13 cellular contexts compared by ENCODE assay signal in the genomic region with DNA sequence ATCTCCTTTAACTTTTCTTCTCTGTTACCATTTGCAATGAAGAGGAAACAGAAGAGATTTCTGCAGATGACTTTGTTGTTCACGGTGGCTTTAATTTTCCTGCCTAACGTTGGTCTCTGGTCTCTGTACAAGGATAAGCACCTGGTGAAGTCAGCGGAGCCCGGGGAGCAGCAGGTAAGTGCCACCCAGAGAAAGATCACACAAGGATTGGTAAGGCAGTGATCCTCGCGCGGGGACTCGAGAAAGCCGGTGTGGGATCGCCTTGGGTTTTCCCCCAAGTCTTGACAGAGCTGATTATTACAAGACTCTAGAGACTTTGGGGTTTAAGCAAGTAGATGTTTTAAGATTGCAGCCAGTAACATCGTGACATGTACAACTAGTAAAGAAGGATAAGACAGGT. TPM values are rescaled to one million over a fixed set of nuclear protein-coding genes. Genes with fewer than 3 reads are reported as not detected.
A peak's percentile ranks its signal among the peaks of the same experiment; 100 is the strongest.
DNase-seq lines count a peak whose midpoint lies in the region; ATAC-seq and TF ChIP-seq lines count a peak whose summit lies in the region.
"Had no signal": no experiment of that assay in that cellular context is flagged by ENCODE, and none has a peak within 500 bp of the region (broad histone marks: within the 10 kb centered on the region; RNA-seq: fewer than 3 reads in every experiment).

No MANE protein-coding gene starts in this region.

- peak overlapping the region in 1 of 3 donors; percentile 78 for H3K27ac Mint-ChIP-seq in IgD-negative memory B cell
- H3K27ac Mint-ChIP-seq in naive B cell = peak overlapping the region in 1 of 6 donors; percentile 8

- H3K4me3 ChIP-seq in dorsolateral prefrontal cortex (peak overlapping the region in 52 of 59 donors; percentile 15 to 82 (median 64)), spleen (peak overlapping the region in 5 of 8 donors; percentile 4 to 74 (median 51))

- H3K27ac ChIP-seq in dorsolateral prefrontal cortex = no peak overlapping the region
- H3K27ac ChIP-seq in spleen = peak overlapping the region in 1 of 8 donors; percentile 80
- H3K27ac ChIP-seq: BLaER1 treated with 17β-estradiol and CSF1 and Interleukin-3, amounts not matched to agents 10 nM and 100 nM; HL-60 had no signal

- H3K27me3 ChIP-seq in dorsolateral prefrontal cortex (peaks cover 0 to 34% (median 7%) of the 10 kb centered on the region in 45 donors), spleen (replicated peaks in 1 of 7) (peaks cover 0 to 40% (median 17%) of the 10 kb centered on the region in 7 donors)

- peaks cover 8 to 22% (median 19%) of the 10 kb centered on the region in 3 donors for H3K4me1 Mint-ChIP-seq in IgD-negative memory B cell
- H3K4me1 Mint-ChIP-seq in naive B cell = peaks cover 15 to 27% (median 26%) of the 10 kb centered on the region in 3 donors

- intact Hi-C loops in dorsolateral prefrontal cortex (cut with DNase I) (no loop called here), spleen (cut with DNase I; ENCODE audit: low total_unique reads) (no loop called here)

- no peak for ATAC-seq in naive B cell (ENCODE audit: low read depth in 2 of 2)
- no peak for ATAC-seq in HG03442 (IDR thresholded peaks at IDR 0.05; ENCODE audit: unreplicated experiment)
- ATAC-seq in HG02870 (IDR thresholded peaks at IDR 0.05; ENCODE audit: unreplicated experiment) = no peak
- ATAC-seq: Panc1 had no signal

- DNase-seq in dorsolateral prefrontal cortex = no peak
- no peak for DNase-seq in naive B cell
- DNase-seq in spleen = no peak
- no peak for DNase-seq in stimulated activated CD4-positive, alpha-beta T cell treated with anti-CD3 and anti-CD28 coated beads, Interleukin-15, amount 100 ng/mL, for 24 hours
- DNase-seq: KBM-7, NCI-H446, SHP77 had no signal

- H3K9me3 Mint-ChIP-seq in IgD-negative memory B cell = peaks cover 0 to 2% (median 0%) of the 10 kb centered on the region in 3 donors
- peaks cover 0 to 1% (median 0%) of the 10 kb centered on the region in 7 donors for H3K9me3 Mint-ChIP-seq in naive B cell

- H3K27me3 Mint-ChIP-seq in IgD-negative memory B cell = peaks cover 22% of the 10 kb centered on the region
- H3K27me3 Mint-ChIP-seq in naive B cell = peaks cover 30 to 34% (median 31%) of the 10 kb centered on the region in 3 donors

- H3K4me1 ChIP-seq in spleen = peaks cover 0 to 28% (median 11%) of the 10 kb centered on the region in 6 donors

- H3K9me3 ChIP-seq in spleen = no peaks in the 10 kb centered on the region

- no peaks in the 10 kb centered on the region for H3K36me3 ChIP-seq in spleen
- H3K36me3 ChIP-seq: BLaER1 treated with 17β-estradiol and CSF1 and Interleukin-3, amounts not matched to agents 10 nM and 100 nM had no signal

- peak overlapping the region; percentile 65 to 94 (median 74) for H3K4me3 Mint-ChIP-seq in IgD-negative memory B cell
- H3K4me3 Mint-ChIP-seq in naive B cell = peak overlapping the region in 5 of 8 donors; percentile 48 to 92 (median 84)

- H3K36me3 Mint-ChIP-seq in IgD-negative memory B cell (no peaks in the 10 kb centered on the region), naive B cell (no peaks in the 10 kb centered on the region)

- no peak for TF ChIP-seq CTCF in dorsolateral prefrontal cortex (IDR thresholded peaks at IDR 0.05 in 54 of 56, conservative IDR thresholded peaks at IDR 0.05 in 2 of 56; ENCODE audit: low read depth in 1 of 56, partially characterized antibody in 56 of 56)
- TF ChIP-seq CTCF in spleen (IDR thresholded peaks at IDR 0.05 in 8 of 11, conservative IDR thresholded peaks at IDR 0.05 in 3 of 11) = no peak

- 65 to 87% (median 71%) methylated on average over 11 of the region's 11 CpGs for WGBS in spleen, 5 donors

- TF ChIP-seq POLR2A in spleen (IDR thresholded peaks at IDR 0.05) = no peak

RNA-seq across cellular contexts. Expression of gene GALNTL6, which starts 1.3 kb away (rescaled TPM):
- polyA plus RNA-seq in IgD-negative memory B cell (1.3 TPM), naive B cell (ENCODE audit: low read depth in 6 of 6) (1 to 10 TPM in 1 of 6 donors, under 1 TPM in 5; 0.09 to 1.5 (median 0.52) TPM), spleen (10 to 100 TPM in 1 of 3 donors, 1 to 10 TPM in 2; 3.2 to 12.5 (median 5.0) TPM)
- total RNA-seq in dorsolateral prefrontal cortex (10 to 100 TPM in 72 of 120 experiments, 1 to 10 TPM in 48; 3.2 to 20.1 (median 10.8) TPM), spleen (10 to 100 TPM in 1 of 7 donors, 1 to 10 TPM in 6; 4.7 to 11.7 (median 7.3) TPM)
